In genomic region chr1:211296396-211296795, GRCh38 we compare ENCODE assay signal across 26 cellular contexts. TPM values are rescaled to one million over a fixed set of nuclear protein-coding genes. Genes with fewer than 3 reads are reported as not detected.
DNase-seq lines count a peak whose midpoint lies in the region; ATAC-seq, FAIRE-seq and TF ChIP-seq lines count a peak whose summit lies in the region.
"Had no signal": no experiment of that assay in that cellular context is flagged by ENCODE, and none has a peak within 500 bp of the region (broad histone marks: within the 10 kb centered on the region; RNA-seq: fewer than 3 reads in every experiment).

No MANE protein-coding gene starts in this region.

- H3K4me1 Mint-ChIP-seq in activated T-cell treated with anti-CD3 and anti-CD28 coated beads, Interleukin-2, amount 50 U/mL, for 24 hours (ENCODE audit: low read depth): peaks cover 53% of the 10 kb centered on the region
- H3K4me1 Mint-ChIP-seq in activated T-helper 17 cell treated with anti-CD3 and anti-CD28 coated beads, Interleukin-2, amount 50 U/mL, for 72 hours: peaks cover 25% of the 10 kb centered on the region
- peaks cover 6% of the 10 kb centered on the region for H3K4me1 Mint-ChIP-seq in stimulated activated effector memory CD8-positive, alpha-beta T cell treated with anti-CD3 and anti-CD28 coated beads, Interleukin-12 subunit alpha, Interleukin-12 subunit beta, amount 100 ng/mL, for 72 hours

- peaks cover 80% of the 10 kb centered on the region for H3K36me3 Mint-ChIP-seq in activated T-cell treated with anti-CD3 and anti-CD28 coated beads, Interleukin-2, amount 50 U/mL, for 24 hours (ENCODE audit: low read depth)
- H3K36me3 Mint-ChIP-seq in activated T-helper 17 cell treated with anti-CD3 and anti-CD28 coated beads, Interleukin-2, amount 50 U/mL, for 72 hours (ENCODE audit: low read depth): peaks cover 95% of the 10 kb centered on the region
- H3K36me3 Mint-ChIP-seq in stimulated activated effector memory CD8-positive, alpha-beta T cell treated with anti-CD3 and anti-CD28 coated beads, Interleukin-12 subunit alpha, Interleukin-12 subunit beta, amount 100 ng/mL, for 72 hours: peaks cover 93% of the 10 kb centered on the region

- peak; percentile 81 for ATAC-seq in activated T-helper 17 cell treated with anti-CD3 and anti-CD28 coated beads, Interleukin-2, amount 50 U/mL, for 72 hours (replicated peaks)
- ATAC-seq in stimulated activated effector memory CD8-positive, alpha-beta T cell treated with anti-CD3 and anti-CD28 coated beads, Interleukin-12 subunit alpha, Interleukin-12 subunit beta, amount 100 ng/mL, for 72 hours: peak; percentile 70
- ATAC-seq: GM23338, K562 had no signal

- H3K27ac Mint-ChIP-seq in activated T-cell treated with anti-CD3 and anti-CD28 coated beads, Interleukin-2, amount 50 U/mL, for 24 hours: peak overlapping the region; percentile 86
- H3K27ac Mint-ChIP-seq in activated T-helper 17 cell treated with anti-CD3 and anti-CD28 coated beads, Interleukin-2, amount 50 U/mL, for 72 hours: peak overlapping the region; percentile 73
- H3K27ac Mint-ChIP-seq in stimulated activated effector memory CD8-positive, alpha-beta T cell treated with anti-CD3 and anti-CD28 coated beads, Interleukin-12 subunit alpha, Interleukin-12 subunit beta, amount 100 ng/mL, for 72 hours: no peak overlapping the region
- H3K27ac Mint-ChIP-seq: GM23338, H9 had no signal

- FAIRE-seq in D721Med (lab: Jason Lieb, UNC): peak; percentile 70
- FAIRE-seq: GM12891, HTR-8/SVneo, K562 had no signal

- no peaks in the 10 kb centered on the region for H3K9me3 Mint-ChIP-seq in activated T-cell treated with anti-CD3 and anti-CD28 coated beads, Interleukin-2, amount 50 U/mL, for 24 hours
- H3K9me3 Mint-ChIP-seq in activated T-helper 17 cell treated with anti-CD3 and anti-CD28 coated beads, Interleukin-2, amount 50 U/mL, for 72 hours: no peaks in the 10 kb centered on the region
- H3K9me3 Mint-ChIP-seq in stimulated activated effector memory CD8-positive, alpha-beta T cell treated with anti-CD3 and anti-CD28 coated beads, Interleukin-12 subunit alpha, Interleukin-12 subunit beta, amount 100 ng/mL, for 72 hours: no peaks in the 10 kb centered on the region
- H3K9me3 Mint-ChIP-seq: CD4-positive, alpha-beta memory T cell; GM23338; H9 had no signal

- no peak overlapping the region for H3K4me3 Mint-ChIP-seq in activated T-cell treated with anti-CD3 and anti-CD28 coated beads, Interleukin-2, amount 50 U/mL, for 24 hours
- peak overlapping the region; percentile 27 for H3K4me3 Mint-ChIP-seq in activated T-helper 17 cell treated with anti-CD3 and anti-CD28 coated beads, Interleukin-2, amount 50 U/mL, for 72 hours
- H3K4me3 Mint-ChIP-seq in stimulated activated effector memory CD8-positive, alpha-beta T cell treated with anti-CD3 and anti-CD28 coated beads, Interleukin-12 subunit alpha, Interleukin-12 subunit beta, amount 100 ng/mL, for 72 hours: no peak overlapping the region
- H3K4me3 Mint-ChIP-seq: CD4-positive, alpha-beta memory T cell; GM23338; H9 had no signal

- H3K27me3 Mint-ChIP-seq in activated T-cell treated with anti-CD3 and anti-CD28 coated beads, Interleukin-2, amount 50 U/mL, for 24 hours: no peaks in the 10 kb centered on the region
- H3K27me3 Mint-ChIP-seq in activated T-helper 17 cell treated with anti-CD3 and anti-CD28 coated beads, Interleukin-2, amount 50 U/mL, for 72 hours: no peaks in the 10 kb centered on the region
- H3K27me3 Mint-ChIP-seq: CD4-positive, alpha-beta memory T cell had no signal

- DNase-seq in activated T-cell treated with anti-CD3 and anti-CD28 coated beads, Interleukin-2, amount 50 U/mL, for 24 hours: no peak
- DNase-seq in activated T-cell treated with anti-CD3 and anti-CD28 coated beads, Interleukin-2, amount 50 U/mL, for 1 hour: no peak
- DNase-seq in D721Med (ENCODE audit: insufficient read length, low spot score) (no peak), NCI-H1105 treated with DMSO at 0.1 percent for 48 hours (lab: John Stamatoyannopoulos, UW) (no peak), epidermal melanocyte (ENCODE audit: insufficient read length, low spot score) (no peak)
- DNase-seq in stimulated activated effector memory CD8-positive, alpha-beta T cell treated with anti-CD3 and anti-CD28 coated beads, Interleukin-12 subunit alpha, Interleukin-12 subunit beta, amount 100 ng/mL, for 72 hours (ENCODE audit: low spot score in 2 of 2): no peak
- DNase-seq: C1 segment of cervical spinal cord; CD4-positive, alpha-beta memory T cell; COR-L47; DMS79; EL; GF-D8; H9; Kasumi-1; NCI-H1092 treated with DMSO at 0.1 percent for 48 hours; NCI-H146; NCI-H1930; NCI-H2107; NCI-H524; NCI-H748 treated with DMSO at 0.1 percent for 48 hours; SIG-M5 had no signal

- no peak for TF ChIP-seq CTCF in D721Med (IDR thresholded peaks at IDR 0.05; ENCODE audit: insufficient read depth, missing control alignments)

RNA-seq across cellular contexts. Expression of gene TRAF5, which starts 30.2 kb away (rescaled TPM):
- total RNA-seq in activated T-helper 17 cell treated with anti-CD3 and anti-CD28 coated beads, Interleukin-2, amount 50 U/mL, for 72 hours: 10 to 100 TPM; 50.7 to 54.8 TPM

RNA-seq across cellular contexts. Expression of gene RCOR3, which starts 37.2 kb away (rescaled TPM):
- 10 to 100 TPM; 33.6 to 52.1 TPM for total RNA-seq in activated T-helper 17 cell treated with anti-CD3 and anti-CD28 coated beads, Interleukin-2, amount 50 U/mL, for 72 hours
